In genomic region chr10:62046522-62047239, GRCh38 we compare ENCODE assay signal across 8 cellular contexts.
DNase-seq lines count a peak whose midpoint lies in the region; ATAC-seq and TF ChIP-seq lines count a peak whose summit lies in the region.

No MANE protein-coding gene starts in this region.

- peaks cover 0 to 2% (median 0%) of the 10 kb centered on the region in 7 donors for H3K9me3 Mint-ChIP-seq in CD14-positive monocyte

- TF ChIP-seq CTCF in CD14-positive monocyte (IDR thresholded peaks at IDR 0.05) (no peak), SU-DHL-6 (IDR thresholded peaks at IDR 0.05; ENCODE audit: insufficient read depth, low read length, poor library complexity, severe bottlenecking) (no peak), sigmoid colon (IDR thresholded peaks at IDR 0.05) (no peak)

- H4K20me1 ChIP-seq in SU-DHL-6 (ENCODE audit: low read depth, low read length), result no peaks in the 10 kb centered on the region

- H3K27ac Mint-ChIP-seq in CD14-positive monocyte, result peak overlapping the region; percentile 89 to 98 (median 94)

- H3K4me3 ChIP-seq in SU-DHL-6 (ENCODE audit: insufficient read depth, low read length, poor library complexity, severe bottlenecking) (peak overlapping the region; percentile 31), esophagus (ENCODE audit: low read depth in 1 of 2, low read length in 2 of 2) (no peak overlapping the region), sigmoid colon (peak overlapping the region in 1 of 4 donors; percentile 27)

- no peak for TF ChIP-seq POLR2A in sigmoid colon (IDR thresholded peaks at IDR 0.05)

- H3K4me1 ChIP-seq in esophagus (ENCODE audit: control insufficient read depth in 2 of 2, insufficient read depth in 2 of 2, low read length in 1 of 2) (peaks cover 0 to 13% of the 10 kb centered on the region in 2 donors), sigmoid colon (peaks cover 0 to 61% (median 55%) of the 10 kb centered on the region in 4 donors)

- ATAC-seq in GM18907 (IDR thresholded peaks at IDR 0.05; ENCODE audit: unreplicated experiment), result peak; percentile 70
- ATAC-seq in HG03103 (IDR thresholded peaks at IDR 0.05; ENCODE audit: low read depth, unreplicated experiment), result peak; percentile 39

- 45 to 60% methylated on average over 4 of the region's 4 CpGs for WGBS in esophagus, 2 donors
- 39 to 53% methylated on average over 4 of the region's 4 CpGs for WGBS in sigmoid colon, 2 donors

- peaks cover 90% of the 10 kb centered on the region for H3F3A ChIP-seq in SU-DHL-6 (ENCODE audit: insufficient read depth)

- no peak overlapping the region for H2AFZ ChIP-seq in SU-DHL-6 (ENCODE audit: low read depth, low read length, severe bottlenecking)

- DNase-seq in CD14-positive monocyte (ENCODE audit: low spot score), result no peak
- DNase-seq in sigmoid colon, result peak; percentile 77
- no peak for DNase-seq in putamen (ENCODE audit: low spot score)
- no peak for DNase-seq in NCI-H2107 treated with DMSO at 0.1 percent for 48 hours (lab: John Stamatoyannopoulos, UW; ENCODE audit: unreplicated experiment)

- peak overlapping the region; percentile 96 for H3K27ac ChIP-seq in SU-DHL-6 (ENCODE audit: low read depth, low read length)
- peak overlapping the region; percentile 38 to 90 for H3K27ac ChIP-seq in esophagus (ENCODE audit: low read depth in 2 of 2, low read length in 1 of 2)
- peak overlapping the region; percentile 89 to 95 (median 93) for H3K27ac ChIP-seq in sigmoid colon

- H3K9me3 ChIP-seq in SU-DHL-6 (ENCODE audit: insufficient read depth, low read length) (no peaks in the 10 kb centered on the region), esophagus (ENCODE audit: control insufficient read depth in 2 of 2, insufficient read depth in 1 of 2, low read depth in 1 of 2, low read length in 1 of 2) (no peaks in the 10 kb centered on the region), sigmoid colon (no peaks in the 10 kb centered on the region)

- H3K79me2 ChIP-seq in SU-DHL-6 (ENCODE audit: insufficient read depth, low read length), result peaks cover 87% of the 10 kb centered on the region

- H3K27me3 Mint-ChIP-seq in CD14-positive monocyte (ENCODE audit: low read depth in 3 of 3), result peaks cover 0 to 2% (median 2%) of the 10 kb centered on the region in 3 donors

- H3K9ac ChIP-seq in SU-DHL-6 (ENCODE audit: low read length), result peak overlapping the region; percentile 91

- H3K36me3 Mint-ChIP-seq in CD14-positive monocyte, result peaks cover 2% of the 10 kb centered on the region in 2 donors

- peak in 1 of 4 donors; percentile 14 for TF ChIP-seq EP300 in sigmoid colon (IDR thresholded peaks at IDR 0.05)

- H3K9me2 ChIP-seq in SU-DHL-6 (replicated peaks; ENCODE audit: insufficient read depth, low read length), result no peaks in the 10 kb centered on the region

- H3K4me3 Mint-ChIP-seq in CD14-positive monocyte, result peak overlapping the region in 1 of 2 donors; percentile 87

- H3K27me3 ChIP-seq in SU-DHL-6 (ENCODE audit: low read length) (no peaks in the 10 kb centered on the region), esophagus (ENCODE audit: control insufficient read depth in 1 of 2, insufficient read depth in 2 of 2, low read length in 2 of 2) (no peaks in the 10 kb centered on the region), sigmoid colon (no peaks in the 10 kb centered on the region)

- intact Hi-C loops in CD14-positive monocyte (cut with micrococcal nuclease) (loop anchor here (5.0 to 10.0 kb wide), 4 partner anchors 58 to 198 kb away; partner anchors contain the start of gene ARID5B (in 1 of the 2)), sigmoid colon (cut with DNase I) (loop anchor here (5.0 to 10.0 kb wide), 4 partner anchors 36 to 1588 kb away; no protein-coding TSS in a partner anchor)

- H3K36me3 ChIP-seq in SU-DHL-6 (ENCODE audit: low read length) (peaks cover 4% of the 10 kb centered on the region), esophagus (ENCODE audit: control insufficient read depth in 2 of 2, insufficient read depth in 2 of 2, low read length in 1 of 2) (no peaks in the 10 kb centered on the region), sigmoid colon (peaks cover 0 to 4% (median 2%) of the 10 kb centered on the region in 4 donors)

- peak overlapping the region; percentile 94 for H3K4me2 ChIP-seq in SU-DHL-6 (ENCODE audit: low read depth, low read length, poor library complexity, severe bottlenecking)

- peaks cover 77% of the 10 kb centered on the region for H3K4me1 Mint-ChIP-seq in CD14-positive monocyte
